Comparison of ENCODE assay signal across 34 cellular contexts in genomic region chr14:82091097-82091496, GRCh38.
"Had no signal": no experiment of that assay in that cellular context is flagged by ENCODE, and none has a peak within 500 bp of the region (broad histone marks: within the 10 kb centered on the region; RNA-seq: fewer than 3 reads in every experiment).

No MANE protein-coding gene starts in this region.

- H3K27ac ChIP-seq: KMS-11 had no signal

- H3K36me3 ChIP-seq: MG63 had no signal

- H3K27me3 ChIP-seq: MG63 had no signal

- H3K9me3 ChIP-seq: MG63 had no signal

- H3K4me3 ChIP-seq: MG63 had no signal

- DNase-seq: Karpas-422, Kasumi-1, KG1, MG63, MM.1S, MV-4-11, NCI-H1048, NCI-H1092, NCI-H1092 treated with DMSO at 0.1 percent for 48 hours, NCI-H1105, NCI-H1105 treated with DMSO at 0.1 percent for 48 hours, NCI-H1417, NCI-H1417 treated with DMSO at 0.1 percent for 48 hours, NCI-H1436, NCI-H1436 treated with DMSO at 0.1 percent for 48 hours, NCI-H146, NCI-H1694, NCI-H1694 treated with DMSO at 0.1 percent for 48 hours, NCI-H187, NCI-H187 treated with DMSO at 0.1 percent for 48 hours, NCI-H1930, NCI-H2029, NCI-H2029 treated with DMSO at 0.1 percent for 48 hours, NCI-H2107, NCI-H2171, NCI-H2171 treated with DMSO at 0.1 percent for 48 hours, NCI-H2227 treated with DMSO at 0.1 percent for 48 hours, NCI-H226, NCI-H345, NCI-H446, NCI-H446 treated with DMSO at 0.1 percent for 48 hours, NCI-H510A, NCI-H510A treated with DMSO at 0.1 percent for 48 hours had no signal

- H3K4me2 ChIP-seq: KMS-11 had no signal

- H3K9ac ChIP-seq: KMS-11 had no signal
